17 cellular contexts compared by ENCODE assay signal in genomic region chr1:173860065-173860464, GRCh38. TPM values are rescaled to one million over a fixed set of nuclear protein-coding genes. Genes with fewer than 3 reads are reported as not detected.
DNase-seq lines count a peak whose midpoint lies in the region; ATAC-seq and TF ChIP-seq lines count a peak whose summit lies in the region.
"Had no signal": no experiment of that assay in that cellular context is flagged by ENCODE, and none has a peak within 500 bp of the region (broad histone marks: within the 10 kb centered on the region; RNA-seq: fewer than 3 reads in every experiment).

No MANE protein-coding gene starts in this region.

- H4K5ac ChIP-seq in IMR-90 (ENCODE audit: low read depth, low read length), result no peak overlapping the region

- CTCF ChIA-PET in activated naive CD4-positive, alpha-beta T cell treated with anti-CD3 and anti-CD28 coated beads for 36 hours (lab: Charles Lee), result interaction anchor here (0.7 kb wide), 1 partner anchor 218 kb away, joined by 3 read pairs; no protein-coding TSS in a partner anchor
- CTCF ChIA-PET in IMR-90 (lab: Yijun Ruan, JAX), result no interaction called here

- WGBS in IMR-90 (ENCODE audit: extremely low coverage in 2 of 2, insufficient read length in 1 of 2), 2 experiments, result no CpG with 5 or more reads among the region's 1 CpG

- peaks cover 14% of the 10 kb centered on the region for H3K4me1 Mint-ChIP-seq in activated naive CD4-positive, alpha-beta T cell treated with anti-CD3 and anti-CD28 coated beads for 36 hours (ENCODE audit: low read depth)
- H3K4me1 Mint-ChIP-seq in osteocyte (ENCODE audit: unreplicated experiment), result peaks cover 5% of the 10 kb centered on the region

- H3K27me3 Mint-ChIP-seq in activated naive CD4-positive, alpha-beta T cell treated with anti-CD3 and anti-CD28 coated beads for 36 hours (ENCODE audit: low read depth), result no peaks in the 10 kb centered on the region
- no peaks in the 10 kb centered on the region for H3K27me3 Mint-ChIP-seq in osteocyte (ENCODE audit: unreplicated experiment)
- H3K27me3 Mint-ChIP-seq: B cell; CD4-positive, alpha-beta T cell had no signal

- dilution Hi-C loops in IMR-90 (cut with HindIII; ENCODE audit: low sequenced_read_pairs, unreplicated experiment), result no loop called here

- no peaks in the 10 kb centered on the region for H3K9me3 Mint-ChIP-seq in activated naive CD4-positive, alpha-beta T cell treated with anti-CD3 and anti-CD28 coated beads for 36 hours
- H3K9me3 Mint-ChIP-seq in osteocyte (ENCODE audit: unreplicated experiment), result no peaks in the 10 kb centered on the region
- H3K9me3 Mint-ChIP-seq: CD4-positive, alpha-beta T cell had no signal

- in situ Hi-C loops in IMR-90 (cut with MboI; ENCODE audit: low sequenced_read_pairs), result no loop called here

- H2AFZ ChIP-seq in IMR-90 (replicated peaks; ENCODE audit: low read length, poor library complexity), result no peak overlapping the region

- H3K27me3 ChIP-seq in IMR-90 (ENCODE audit: control insufficient read depth, insufficient read depth, low read length), result no peaks in the 10 kb centered on the region

- no peak overlapping the region for H3K18ac ChIP-seq in IMR-90 (ENCODE audit: low read depth, low read length)

- no peak for DNase-seq in activated naive CD4-positive, alpha-beta T cell treated with anti-CD3 and anti-CD28 coated beads for 36 hours
- no peak for DNase-seq in activated naive CD4-positive, alpha-beta T cell treated with Interleukin-2 at 50 U/mL for 16 hours
- no peak for DNase-seq in IMR-90
- no peak for DNase-seq in SK-N-MC (ENCODE audit: low read depth, low spot score)
- no peak for DNase-seq in osteocyte (ENCODE audit: extremely low spot score, unreplicated experiment)
- no peak for DNase-seq in SKM-1 treated with dmso at 0.1 percent for 144 hours (lab: John Stamatoyannopoulos, UW; ENCODE audit: unreplicated experiment)
- DNase-seq: CD4-positive, alpha-beta T cell; GF-D8; MV-4-11; NCI-H1417 treated with DMSO at 0.1 percent for 48 hours; NCI-H2029; NCI-H510A; SIG-M5 had no signal

- H2BK5ac ChIP-seq in IMR-90 (ENCODE audit: low read depth, low read length, poor library complexity, severe bottlenecking), result no peak overlapping the region

- no peak overlapping the region for H3K14ac ChIP-seq in IMR-90 (replicated peaks; ENCODE audit: low read depth, low read length)

- TF ChIP-seq CTCF in IMR-90 (conservative IDR thresholded peaks at IDR 0.05; ENCODE audit: low read depth, low read length) (no peak), osteocyte (IDR thresholded peaks at IDR 0.05) (no peak)

- no peak overlapping the region for H3K4ac ChIP-seq in IMR-90 (ENCODE audit: low read depth, low read length)

- H3K9ac ChIP-seq in IMR-90 (ENCODE audit: low read depth, low read length), result no peak overlapping the region
- H3K9ac ChIP-seq in SK-N-MC (ENCODE audit: insufficient read length), result no peak overlapping the region

- peaks cover 3 to 28% of the 10 kb centered on the region in 2 experiments; a peak in 3 of 4 replicates for H3K79me1 ChIP-seq in IMR-90 (ENCODE audit: low read depth in 1 of 2, low read length in 2 of 2)

- peaks cover 37% of the 10 kb centered on the region for H3K36me3 Mint-ChIP-seq in activated naive CD4-positive, alpha-beta T cell treated with anti-CD3 and anti-CD28 coated beads for 36 hours (ENCODE audit: low read depth)
- peaks cover 38% of the 10 kb centered on the region for H3K36me3 Mint-ChIP-seq in osteocyte (ENCODE audit: unreplicated experiment)

- no peak overlapping the region for H2BK20ac ChIP-seq in IMR-90 (ENCODE audit: low read depth, low read length)

- peak overlapping the region; percentile 46 for H3K27ac Mint-ChIP-seq in activated naive CD4-positive, alpha-beta T cell treated with anti-CD3 and anti-CD28 coated beads for 36 hours
- H3K27ac Mint-ChIP-seq in osteocyte (ENCODE audit: unreplicated experiment), result peak overlapping the region; percentile 50
- H3K27ac Mint-ChIP-seq: B cell; CD4-positive, alpha-beta T cell had no signal

- intact Hi-C loops in activated naive CD4-positive, alpha-beta T cell treated with anti-CD3 and anti-CD28 coated beads for 36 hours (cut with micrococcal nuclease), result no loop called here
- intact Hi-C loops in IMR-90 (cut with micrococcal nuclease), result no loop called here

- H3K4me3 Mint-ChIP-seq in activated naive CD4-positive, alpha-beta T cell treated with anti-CD3 and anti-CD28 coated beads for 36 hours, result no peak overlapping the region
- no peak overlapping the region for H3K4me3 Mint-ChIP-seq in osteocyte (ENCODE audit: unreplicated experiment)
- H3K4me3 Mint-ChIP-seq: B cell; CD4-positive, alpha-beta T cell had no signal

- H2BK120ac ChIP-seq in IMR-90 (ENCODE audit: low read depth, low read length), result no peak overlapping the region

- no TSS peak for BruUV-seq in IMR-90 (replicated peaks; lab: Mats Ljungman, UMichigan)

- TF ChIP-seq RAD21 in IMR-90 (IDR thresholded peaks at IDR 0.05; ENCODE audit: low read length), result no peak

- peaks cover 32% of the 10 kb centered on the region for H3K36me3 ChIP-seq in IMR-90 (ENCODE audit: control insufficient read depth, insufficient read depth, low read length)
- peaks cover 63% of the 10 kb centered on the region for H3K36me3 ChIP-seq in SK-N-MC (ENCODE audit: insufficient read depth, low read length)

- H3K4me3 ChIP-seq in IMR-90 (ENCODE audit: insufficient read depth, low read depth, low read length), result no peak overlapping the region
- H3K4me3 ChIP-seq in SK-N-MC, result no peak overlapping the region

- H3K4me1 ChIP-seq in IMR-90 (ENCODE audit: control insufficient read depth, insufficient read depth, low read length), result peaks cover 10% of the 10 kb centered on the region

- H4K91ac ChIP-seq in IMR-90 (ENCODE audit: insufficient read depth, low read depth, low read length), result no peak overlapping the region

- TF ChIP-seq POLR2A in IMR-90 (IDR thresholded peaks at IDR 0.05; ENCODE audit: low read depth, low read length), result 0 out of 2 replicates have a peak, but pooled peaks have one; percentile 16

- H4K20me1 ChIP-seq in IMR-90 (ENCODE audit: insufficient read depth, low read length), result peaks cover 44% of the 10 kb centered on the region

- no peak overlapping the region for H3K4me2 ChIP-seq in IMR-90 (ENCODE audit: low read depth, low read length)

- no peak overlapping the region for H2AK9ac ChIP-seq in IMR-90 (replicated peaks; ENCODE audit: low read depth, low read length, poor library complexity)

- POLR2A ChIA-PET in IMR-90 (lab: Charles Lee; ENCODE audit: unreplicated experiment), result no interaction called here

- H4K8ac ChIP-seq in IMR-90 (ENCODE audit: low read depth in 2 of 2, low read length in 2 of 2), result no peak overlapping the region

- no peak overlapping the region for H3K27ac ChIP-seq in IMR-90 (ENCODE audit: insufficient read depth, low read length)
- H3K27ac ChIP-seq in SK-N-MC, result peak overlapping the region; percentile 80

- H3K9me3 ChIP-seq in IMR-90 (ENCODE audit: control insufficient read depth, insufficient read depth, low read length) (no peaks in the 10 kb centered on the region), SK-N-MC (ENCODE audit: low read depth, low read length) (no peaks in the 10 kb centered on the region)

- H2AK5ac ChIP-seq in IMR-90 (ENCODE audit: low read depth, low read length), result no peak overlapping the region

- no peak for ATAC-seq in IMR-90 (ENCODE audit: low read depth)
- ATAC-seq in GM21423 (IDR thresholded peaks at IDR 0.05; ENCODE audit: unreplicated experiment), result no peak

- H3K56ac ChIP-seq in IMR-90 (ENCODE audit: extremely low read depth, insufficient read depth, low read length), result no peak overlapping the region

- H3K23ac ChIP-seq in IMR-90 (ENCODE audit: low read depth, low read length), result no peak overlapping the region

- no peak overlapping the region for H2BK15ac ChIP-seq in IMR-90 (ENCODE audit: low read depth, low read length)

- no peaks in the 10 kb centered on the region; the same call in 1 of the 2 replicates for H3K9me1 ChIP-seq in IMR-90 (ENCODE audit: insufficient read depth, low read length)

TF ChIP-seq in IMR-90, 13 proteins besides CTCF, POLR2A, EP300 and RAD21 (continues in another document):
- no peak for TF ChIP-seq SMC3 (IDR thresholded peaks at IDR 0.05; ENCODE audit: low read depth, low read length)

RNA-seq across cellular contexts. Expression of gene GAS5, which starts 7.7 kb away (rescaled TPM):
- 1,000 to 10,000 TPM; 1,367 to 1,374 TPM for total RNA-seq in activated naive CD4-positive, alpha-beta T cell treated with anti-CD3 and anti-CD28 coated beads for 36 hours
- total RNA-seq in IMR-90 (2012; rRNA removed), result 380 and 450 TPM in 2 replicates
- 561 and 737 TPM in 2 replicates for polyA plus RNA-seq in IMR-90 (2012; rRNA removed)
- 218 and 390 TPM in 2 replicates for polyA plus RNA-seq in IMR-90 (2012; cell fraction: cytosol; rRNA removed)
- 299 and 1,751 TPM in 2 replicates for polyA plus RNA-seq in IMR-90 (2012; cell fraction: nucleus; rRNA removed; ENCODE audit: low replicate concordance)
- 529 and 549 TPM in 2 replicates for total RNA-seq in osteocyte

RNA-seq across cellular contexts. Expression of gene ZBTB37, which starts 8.1 kb away (rescaled TPM):
- 1 to 10 TPM; 8.1 to 9.0 TPM for total RNA-seq in activated naive CD4-positive, alpha-beta T cell treated with anti-CD3 and anti-CD28 coated beads for 36 hours
- total RNA-seq in IMR-90 (2012; rRNA removed), result 9.7 and 13.1 TPM in 2 replicates
- 0.92 and 1.0 TPM in 2 replicates for polyA plus RNA-seq in IMR-90 (2012; rRNA removed)
- polyA plus RNA-seq in IMR-90 (2012; cell fraction: cytosol; rRNA removed), result 0.09 and 0.22 TPM in 2 replicates
- 0.94 and 2.9 TPM in 2 replicates for polyA plus RNA-seq in IMR-90 (2012; cell fraction: nucleus; rRNA removed; ENCODE audit: low replicate concordance)
- 15.0 and 15.3 TPM in 2 replicates for total RNA-seq in osteocyte

RNA-seq across cellular contexts. Expression of gene CENPL, which starts 35.4 kb away (rescaled TPM):
- 10 to 100 TPM; 31.1 to 31.9 TPM for total RNA-seq in activated naive CD4-positive, alpha-beta T cell treated with anti-CD3 and anti-CD28 coated beads for 36 hours
- total RNA-seq in IMR-90 (2012; rRNA removed) (21.1 and 21.9 TPM in 2 replicates), osteocyte (7.9 and 10.9 TPM in 2 replicates)
- 4.8 and 6.3 TPM in 2 replicates for polyA plus RNA-seq in IMR-90 (2012; rRNA removed)
- 1.1 and 1.4 TPM in 2 replicates for polyA plus RNA-seq in IMR-90 (2012; cell fraction: cytosol; rRNA removed)
- polyA plus RNA-seq in IMR-90 (2012; cell fraction: nucleus; rRNA removed; ENCODE audit: low replicate concordance), result 0.88 and 3.3 TPM in 2 replicates

RNA-seq across cellular contexts. Expression of gene DARS2, which starts 35.6 kb away (rescaled TPM):
- 10 to 100 TPM; 42.7 to 44.1 TPM for total RNA-seq in activated naive CD4-positive, alpha-beta T cell treated with anti-CD3 and anti-CD28 coated beads for 36 hours
- total RNA-seq in IMR-90 (2012; rRNA removed) (18.8 and 22.8 TPM in 2 replicates), osteocyte (12.8 and 13.1 TPM in 2 replicates)
- 13.1 and 14.8 TPM in 2 replicates for polyA plus RNA-seq in IMR-90 (2012; rRNA removed)
- 4.6 and 11.0 TPM in 2 replicates for polyA plus RNA-seq in IMR-90 (2012; cell fraction: cytosol; rRNA removed)
- 2.7 and 11.4 TPM in 2 replicates for polyA plus RNA-seq in IMR-90 (2012; cell fraction: nucleus; rRNA removed; ENCODE audit: low replicate concordance)

RNA-seq across cellular contexts. Expression of gene SERPINC1, which starts 57.1 kb away (rescaled TPM):
- not detected for total RNA-seq in activated naive CD4-positive, alpha-beta T cell treated with anti-CD3 and anti-CD28 coated beads for 36 hours
- total RNA-seq in IMR-90 (2012; rRNA removed), result not detected in 2 replicates
- polyA plus RNA-seq in IMR-90 (2012; rRNA removed), result not detected in 2 replicates
- polyA plus RNA-seq in IMR-90 (2012; cell fraction: cytosol; rRNA removed), result 0.08 TPM in 1 of 2 replicates, not detected in the other
- polyA plus RNA-seq in IMR-90 (2012; cell fraction: nucleus; rRNA removed; ENCODE audit: low replicate concordance), result 0.07 and 0.08 TPM in 2 replicates
- 0.40 TPM in 1 of 2 replicates, not detected in the other for total RNA-seq in osteocyte
- total RNA-seq: B cell; CD4-positive, alpha-beta T cell; H4; LHCN-M2 had no signal
